ENCODE assay signal across 24 cellular contexts in genomic region chr3:17387108-17387507, GRCh38.
A peak's percentile ranks its signal among the peaks of the same experiment; 100 is the strongest.
DNase-seq lines count a peak whose midpoint lies in the region; ATAC-seq, FAIRE-seq and TF ChIP-seq lines count a peak whose summit lies in the region.
"Had no signal": no experiment of that assay in that cellular context is flagged by ENCODE, and none has a peak within 500 bp of the region (broad histone marks: within the 10 kb centered on the region; RNA-seq: fewer than 3 reads in every experiment).

No MANE protein-coding gene starts in this region.

- H3K27ac Mint-ChIP-seq in memory B cell = peak overlapping the region; percentile 26
- H3K27ac Mint-ChIP-seq: B cell; CD4-positive, CD25-positive, alpha-beta regulatory T cell; CD8-positive, alpha-beta T cell; GM23338 had no signal

- H3K27me3 Mint-ChIP-seq in memory B cell = no peaks in the 10 kb centered on the region
- H3K27me3 Mint-ChIP-seq: B cell had no signal

- H3K4me2 ChIP-seq in HepG2 (ENCODE audit: low read depth, low read length) = no peak overlapping the region
- H3K4me2 ChIP-seq: BLaER1, GM23338 had no signal

- 93% methylated on average over 1 of the region's 1 CpG for WGBS in liver
- WGBS in HepG2 (ENCODE audit: low lambda C conversion rate) = 97% methylated on average over 1 of the region's 1 CpG

- no peaks in the 10 kb centered on the region for H4K20me1 ChIP-seq in HepG2 (ENCODE audit: insufficient read depth, low read length)
- H4K20me1 ChIP-seq: BLaER1 had no signal

- H2AFZ ChIP-seq in HepG2 (ENCODE audit: low read length) = no peak overlapping the region
- H2AFZ ChIP-seq: GM23338 had no signal

- in situ Hi-C loops in HepG2 (cut with HindIII; ENCODE audit: extremely low pct_ligation_motif_present, low pct_unique_long_range_greater_than_20kb) = no loop called here

- H3K36me3 ChIP-seq in liver (ENCODE audit: control insufficient read depth in 4 of 4, insufficient read depth in 3 of 4, low read depth in 1 of 4, low read length in 3 of 4) = peaks cover 0 to 5% (median 1%) of the 10 kb centered on the region in 4 donors
- no peaks in the 10 kb centered on the region for H3K36me3 ChIP-seq in HepG2 (replicated peaks in 1 of 2; ENCODE audit: control insufficient read depth in 1 of 2, insufficient read depth in 2 of 2, low read length in 2 of 2)

- no peak for FAIRE-seq in HepG2 (lab: Jason Lieb, UNC)
- FAIRE-seq: A204.1, GM12878 had no signal

- CTCF ChIA-PET in HepG2 (lab: Yijun Ruan, JAX; ENCODE audit: low intra/inter-chr PET ratio, low total read pairs) = no interaction called here

- POLR2A ChIA-PET in HepG2 (lab: Yijun Ruan, JAX) = no interaction called here

- no peak overlapping the region for H3K4me3 Mint-ChIP-seq in memory B cell
- H3K4me3 Mint-ChIP-seq: B cell; CD4-positive, CD25-positive, alpha-beta regulatory T cell; CD8-positive, alpha-beta T cell; GM23338; H9 had no signal

- ATAC-seq in HepG2 (no peak), memory B cell (ENCODE audit: low read depth) (no peak), GM19023 (IDR thresholded peaks at IDR 0.05; ENCODE audit: unreplicated experiment) (no peak)
- ATAC-seq: CD8-positive, alpha-beta T cell; GM12878; GM23338; HCT116 had no signal

- peaks cover 35% of the 10 kb centered on the region for H3K36me3 Mint-ChIP-seq in memory B cell

- TF ChIP-seq EP300 in HepG2 (IDR thresholded peaks at IDR 0.05; ENCODE audit: low read depth in 2 of 2, low read length in 2 of 2) (no peak), HepG2 (CRISPR knock-in tag; IDR thresholded peaks at IDR 0.05; ENCODE audit: borderline replicate concordance) (no peak)

- H3K79me2 ChIP-seq in HepG2 (ENCODE audit: insufficient read depth, low read length) = no peaks in the 10 kb centered on the region

- H3K4me3 ChIP-seq in liver (ENCODE audit: low read depth in 1 of 3, low read length in 3 of 3) (no peak overlapping the region), HepG2 (replicated peaks in 1 of 3; ENCODE audit: insufficient read depth in 1 of 3, low read depth in 2 of 3, low read length in 3 of 3) (no peak overlapping the region)
- H3K4me3 ChIP-seq: BLaER1, GM12878, GM23338 had no signal

- H3K27me3 ChIP-seq in liver (ENCODE audit: control insufficient read depth in 4 of 4, insufficient read depth in 4 of 4, low read length in 3 of 4) (no peaks in the 10 kb centered on the region), HepG2 (ENCODE audit: control insufficient read depth in 1 of 2, insufficient read depth in 2 of 2, low read length in 2 of 2) (no peaks in the 10 kb centered on the region)
- H3K27me3 ChIP-seq: BLaER1 had no signal

- no peak overlapping the region for H3K27ac ChIP-seq in liver (ENCODE audit: low read depth in 1 of 2, low read length in 2 of 2)
- no peak overlapping the region for H3K27ac ChIP-seq in HepG2 (ENCODE audit: extremely low read length, insufficient read depth, low read length)
- H3K27ac ChIP-seq: 22Rv1, BLaER1, C4-2B had no signal

- peaks cover 2% of the 10 kb centered on the region for H3K4me1 Mint-ChIP-seq in memory B cell
- H3K4me1 Mint-ChIP-seq: B cell had no signal

- BruUV-seq in HepG2 (replicated peaks; lab: Mats Ljungman, UMichigan) = no TSS peak

- no peak for TF ChIP-seq CTCF in liver (IDR thresholded peaks at IDR 0.05; ENCODE audit: low read depth, low read length, missing input control)
- TF ChIP-seq CTCF in HepG2 (CRISPR knock-in tag; IDR thresholded peaks at IDR 0.05) = no peak

- no peak for TF ChIP-seq RAD21 in liver (IDR thresholded peaks at IDR 0.05)
- TF ChIP-seq RAD21 in HepG2 (CRISPR knock-in tag; IDR thresholded peaks at IDR 0.05) = no peak

- H3K9ac ChIP-seq in liver (ENCODE audit: low read depth in 1 of 2, low read length in 2 of 2) (no peak overlapping the region), HepG2 (ENCODE audit: insufficient read depth, low read depth, low read length) (no peak overlapping the region)
- H3K9ac ChIP-seq: BLaER1 had no signal

- no peaks in the 10 kb centered on the region for H3K9me3 Mint-ChIP-seq in memory B cell
- H3K9me3 Mint-ChIP-seq: CD4-positive, CD25-positive, alpha-beta regulatory T cell; CD8-positive, alpha-beta T cell; GM23338; H9 had no signal

- TF ChIP-seq POLR2A in HepG2 (IDR thresholded peaks at IDR 0.05; ENCODE audit: insufficient read depth in 1 of 2, low read depth in 2 of 2, low read length in 2 of 2) = no peak

- H3K9me3 ChIP-seq in liver (ENCODE audit: control insufficient read depth in 4 of 4, low read length in 3 of 4) (no peaks in the 10 kb centered on the region), HepG2 (ENCODE audit: low read length) (no peaks in the 10 kb centered on the region)
- H3K9me3 ChIP-seq: BLaER1, Caco-2 had no signal

- H3K4me1 ChIP-seq in liver (ENCODE audit: control insufficient read depth in 4 of 4, insufficient read depth in 4 of 4, low read length in 3 of 4) (peaks cover 0 to 26% (median 18%) of the 10 kb centered on the region in 4 donors), HepG2 (ENCODE audit: insufficient read depth, low read length) (peaks cover 14% of the 10 kb centered on the region; the same call in 1 of the 2 replicates)
- H3K4me1 ChIP-seq: BLaER1 had no signal

- DNase-seq in HepG2 (ENCODE audit: low spot score) (no peak), kidney tubule cell (ENCODE audit: low spot score) (peak; percentile 2), memory B cell (ENCODE audit: low spot score in 2 of 2) (no peak), renal cortical epithelial cell (ENCODE audit: low read depth) (peak; percentile 46), NCI-H748 treated with DMSO at 0.1 percent for 48 hours (lab: John Stamatoyannopoulos, UW) (no peak)
- DNase-seq in activated effector memory CD4-positive, alpha-beta T cell treated with Interleukin-2 at 50 U/mL for 16 hours = no peak
- DNase-seq: Caco-2; CD4-positive, CD25-positive, alpha-beta regulatory T cell; CD8-positive, alpha-beta T cell; DMS 273 treated with DMSO at 0.1 percent for 48 hours; DMS79; EL; GDM1; H9 had no signal

- intact Hi-C loops in HepG2 (cut with micrococcal nuclease; ENCODE audit: unreplicated experiment) = no loop called here

TF ChIP-seq in liver, 16 proteins besides CTCF, POLR2A, EP300 and RAD21:
- TF ChIP-seq RXRA (IDR thresholded peaks at IDR 0.05) (no peak), HNF4A (conservative IDR thresholded peaks at IDR 0.05) (peak in 1 of 2 donors; percentile 11), FOXA2 (IDR thresholded peaks at IDR 0.05) (peak; percentile 31), FOXA1 (IDR thresholded peaks at IDR 0.05) (no peak)

TF ChIP-seq in HepG2, 621 proteins besides CTCF, POLR2A, EP300 and RAD21 (continues in another document):
- no peak for TF ChIP-seq CEBPG (CRISPR knock-in tag; IDR thresholded peaks at IDR 0.05)
- TF ChIP-seq, protein P1, sequence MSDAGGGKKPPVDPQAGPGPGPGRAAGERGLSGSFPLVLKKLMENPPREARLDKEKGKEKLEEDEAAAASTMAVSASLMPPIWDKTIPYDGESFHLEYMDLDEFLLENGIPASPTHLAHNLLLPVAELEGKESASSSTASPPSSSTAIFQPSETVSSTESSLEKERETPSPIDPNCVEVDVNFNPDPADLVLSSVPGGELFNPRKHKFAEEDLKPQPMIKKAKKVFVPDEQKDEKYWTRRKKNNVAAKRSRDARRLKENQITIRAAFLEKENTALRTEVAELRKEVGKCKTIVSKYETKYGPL (CRISPR knock-in tag; IDR thresholded peaks at IDR 0.05) = no peak
- TF ChIP-seq, protein P2, sequence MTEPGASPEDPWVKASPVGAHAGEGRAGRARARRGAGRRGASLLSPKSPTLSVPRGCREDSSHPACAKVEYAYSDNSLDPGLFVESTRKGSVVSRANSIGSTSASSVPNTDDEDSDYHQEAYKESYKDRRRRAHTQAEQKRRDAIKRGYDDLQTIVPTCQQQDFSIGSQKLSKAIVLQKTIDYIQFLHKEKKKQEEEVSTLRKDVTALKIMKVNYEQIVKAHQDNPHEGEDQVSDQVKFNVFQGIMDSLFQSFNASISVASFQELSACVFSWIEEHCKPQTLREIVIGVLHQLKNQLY (CRISPR knock-in tag; IDR thresholded peaks at IDR 0.05) = no peak
- no peak for TF ChIP-seq ZNF296 (CRISPR knock-in tag; conservative IDR thresholded peaks at IDR 0.05)
- TF ChIP-seq HOXA9 (CRISPR knock-in tag; IDR thresholded peaks at IDR 0.05; ENCODE audit: borderline replicate concordance) = no peak
- TF ChIP-seq HOXA3 (CRISPR knock-in tag; IDR thresholded peaks at IDR 0.05) = no peak
- TF ChIP-seq ATF7 (IDR thresholded peaks at IDR 0.05) = no peak
- TF ChIP-seq ATF7 (CRISPR knock-in tag; IDR thresholded peaks at IDR 0.05) = no peak
- TF ChIP-seq NR2C2 (CRISPR knock-in tag; IDR thresholded peaks at IDR 0.05; ENCODE audit: borderline replicate concordance) = no peak
- no peak for TF ChIP-seq SRF (IDR thresholded peaks at IDR 0.05; ENCODE audit: low read depth, low read length)
- TF ChIP-seq MXD1 (CRISPR knock-in tag; IDR thresholded peaks at IDR 0.05) = no peak
- TF ChIP-seq, protein P3, sequence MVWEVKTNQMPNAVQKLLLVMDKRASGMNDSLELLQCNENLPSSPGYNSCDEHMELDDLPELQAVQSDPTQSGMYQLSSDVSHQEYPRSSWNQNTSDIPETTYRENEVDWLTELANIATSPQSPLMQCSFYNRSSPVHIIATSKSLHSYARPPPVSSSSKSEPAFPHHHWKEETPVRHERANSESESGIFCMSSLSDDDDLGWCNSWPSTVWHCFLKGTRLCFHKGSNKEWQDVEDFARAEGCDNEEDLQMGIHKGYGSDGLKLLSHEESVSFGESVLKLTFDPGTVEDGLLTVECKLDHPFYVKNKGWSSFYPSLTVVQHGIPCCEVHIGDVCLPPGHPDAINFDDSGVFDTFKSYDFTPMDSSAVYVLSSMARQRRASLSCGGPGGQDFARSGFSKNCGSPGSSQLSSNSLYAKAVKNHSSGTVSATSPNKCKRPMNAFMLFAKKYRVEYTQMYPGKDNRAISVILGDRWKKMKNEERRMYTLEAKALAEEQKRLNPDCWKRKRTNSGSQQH (CRISPR knock-in tag; IDR thresholded peaks at IDR 0.05; ENCODE audit: low read depth) = no peak
- TF ChIP-seq ZBTB25 (CRISPR knock-in tag; IDR thresholded peaks at IDR 0.05) = no peak

Comparison
In these comparisons a context has a peak if more than half of its experiments do, and no peak if none do; other contexts are left out.
1. DNase-seq: peak in kidney tubule cell (single experiment) and renal cortical epithelial cell (single experiment); none in HepG2 (single experiment), memory B cell (0 of 2), NCI-H748 treated with DMSO at 0.1 percent for 48 hours (single experiment) and activated effector memory CD4-positive, alpha-beta T cell treated with Interleukin-2 at 50 U/mL for 16 hours (single experiment).